In genomic region chr2:83042053-83042452, GRCh38 we compare ENCODE assay signal across 11 cellular contexts.
"Had no signal": no experiment of that assay in that cellular context is flagged by ENCODE, and none has a peak within 500 bp of the region (broad histone marks: within the 10 kb centered on the region; RNA-seq: fewer than 3 reads in every experiment).

No MANE protein-coding gene starts in this region.

- H3K36me3 ChIP-seq: HAP-1 had no signal

- H3K9ac ChIP-seq: GM23248 had no signal

- H3K4me3 ChIP-seq: GM23248, GM23338, HAP-1 had no signal

- ATAC-seq: GM23338, HCT116 had no signal

- FAIRE-seq: H1, H54 had no signal

- H3K4me2 ChIP-seq: GM23338 had no signal

- H3K9me3 ChIP-seq: HAP-1 had no signal

- H3K27ac ChIP-seq: GM23248 had no signal

- H2AFZ ChIP-seq: GM23248, GM23338 had no signal

- H3K4me1 ChIP-seq: HAP-1 had no signal

- DNase-seq: GM23248, GOT3, H7, H9, HCEC 1CT, HFFc6 had no signal
